6 cellular contexts compared by ENCODE assay signal in genomic region chr6:26363882-26364825, GRCh38. TPM values are rescaled to one million over a fixed set of nuclear protein-coding genes. Genes with fewer than 3 reads are reported as not detected.
DNase-seq lines count a peak whose midpoint lies in the region; ATAC-seq and TF ChIP-seq lines count a peak whose summit lies in the region.

No MANE protein-coding gene starts in this region.

- peak overlapping the region; percentile 62 for H3K9ac ChIP-seq in OCI-LY3 (ENCODE audit: low read length)

- no peak for ATAC-seq in GM19463 (IDR thresholded peaks at IDR 0.05; ENCODE audit: unreplicated experiment)

- H3K4me1 ChIP-seq in OCI-LY3 (ENCODE audit: low read length), result peaks cover 16% of the 10 kb centered on the region
- H3K4me1 ChIP-seq in right atrium auricular region, result peaks cover 0 to 7% of the 10 kb centered on the region in 2 donors

- peak overlapping the region; percentile 77 for H3K4me3 ChIP-seq in AG10803 (ENCODE audit: low read length)
- peak overlapping the region; percentile 84 for H3K4me3 ChIP-seq in OCI-LY3 (ENCODE audit: low read length)
- peak overlapping the region; percentile 57 to 63 for H3K4me3 ChIP-seq in right atrium auricular region

- TF ChIP-seq CTCF in AG10803 (conservative IDR thresholded peaks at IDR 0.05; ENCODE audit: low read length) (no peak), OCI-LY3 (IDR thresholded peaks at IDR 0.05; ENCODE audit: low read depth, low read length) (no peak), right atrium auricular region (IDR thresholded peaks at IDR 0.05) (no peak)

- peaks cover 32% of the 10 kb centered on the region for H3K27me3 ChIP-seq in OCI-LY3 (ENCODE audit: low read depth, low read length)
- H3K27me3 ChIP-seq in right atrium auricular region, result no peaks in the 10 kb centered on the region

- DNase-seq in AG10803 (ENCODE audit: low read depth) (peak; percentile 28), right atrium auricular region (ENCODE audit: low spot score) (no peak), NCI-H2171 treated with DMSO at 0.1 percent for 48 hours (lab: John Stamatoyannopoulos, UW) (no peak), glomerular visceral epithelial cell (ENCODE audit: extremely low spot score) (no peak)

- H3K79me2 ChIP-seq in OCI-LY3 (ENCODE audit: low read length), result no peaks in the 10 kb centered on the region

- peak overlapping the region; percentile 80 for H2AFZ ChIP-seq in OCI-LY3 (ENCODE audit: low read depth, low read length)

- no peaks in the 10 kb centered on the region for H4K20me1 ChIP-seq in OCI-LY3 (ENCODE audit: insufficient read depth, low read length)

- H3K4me2 ChIP-seq in OCI-LY3 (ENCODE audit: low read length), result peak overlapping the region; percentile 73

- H3K27ac ChIP-seq in OCI-LY3 (ENCODE audit: low read length) (peak overlapping the region; percentile 7; the same call in 1 of the 2 replicates), right atrium auricular region (peak overlapping the region; percentile 83 to 86)

- no peaks in the 10 kb centered on the region for H3K9me3 ChIP-seq in OCI-LY3 (ENCODE audit: insufficient read depth, low read length)
- no peaks in the 10 kb centered on the region for H3K9me3 ChIP-seq in right atrium auricular region

- H3K36me3 ChIP-seq in OCI-LY3 (replicated peaks; ENCODE audit: low read depth, low read length) (no peaks in the 10 kb centered on the region), right atrium auricular region (no peaks in the 10 kb centered on the region)

RNA-seq across cellular contexts. Expression of gene BTN3A2, which starts 0.8 kb away (rescaled TPM):
- 10 to 100 TPM in 1 of 2 donors, 1 to 10 TPM in 1; 6.5 to 12.9 TPM for total RNA-seq in right atrium auricular region

RNA-seq across cellular contexts. Expression of gene BTN2A2, which starts 18.8 kb away (rescaled TPM):
- total RNA-seq in right atrium auricular region, result 1 to 10 TPM; 2.6 to 4.4 TPM

RNA-seq across cellular contexts. Expression of gene BTN3A1, which starts 37.9 kb away (rescaled TPM):
- 1 to 10 TPM; 3.6 to 6.6 TPM for total RNA-seq in right atrium auricular region
